In genomic region chr3:105255351-105255750, GRCh38 we compare ENCODE assay signal across 19 cellular contexts.
"Had no signal": no experiment of that assay in that cellular context is flagged by ENCODE, and none has a peak within 500 bp of the region (broad histone marks: within the 10 kb centered on the region; RNA-seq: fewer than 3 reads in every experiment).

No MANE protein-coding gene starts in this region.

- DNase-seq: activated CD4-positive, alpha-beta T cell treated with anti-CD3 and anti-CD28 coated beads, Interleukin-2, amount 10 ng/mL, durations not matched to agents 24 days and 14 days; activated CD4-positive, CD25-positive, alpha-beta regulatory T cell; activated CD8-positive, alpha-beta memory T cell treated with anti-CD3 and anti-CD28 coated beads for 24 hours; activated naive CD8-positive, alpha-beta T cell treated with anti-CD3 and anti-CD28 coated beads for 36 hours; aorta; endodermal cell; hippocampal formation; kidney glomerular epithelial cell; left ventricle myocardium superior; mesenchymal stem cell; occipital lobe; stimulated activated CD4-positive, alpha-beta T cell treated with anti-CD3 and anti-CD28 coated beads, Interleukin-15, amount 100 ng/mL, for 24 hours; stimulated activated CD4-positive, alpha-beta T cell treated with anti-CD3 and anti-CD28 coated beads, Interleukin-4, amount 100 ng/mL, for 1 hour; stimulated activated naive B cell treated with anti-CD40 and anti-IgM and Interleukin-4, amounts not matched to agents 10 μg/mL and 1 μg/mL and 100 μg/mL, for 72 hours; tibial artery had no signal

- H3K4me3 ChIP-seq: breast epithelium, right atrium auricular region, skin epidermis, tibial artery had no signal

- H3K27me3 ChIP-seq: breast epithelium, right atrium auricular region, tibial artery had no signal

- H3K27ac ChIP-seq: breast epithelium, right atrium auricular region, skin epidermis, tibial artery had no signal

- H3K4me1 ChIP-seq: breast epithelium, right atrium auricular region had no signal

- ATAC-seq: left ventricle myocardium superior; natural killer cell treated with Interleukin-12 subunit alpha and Interleukin-12 subunit beta and Interleukin-15 and Interleukin-18, amount 100 ng/mL, for 72 hours; stimulated activated naive B cell treated with anti-CD40 and anti-IgM and Interleukin-4, amounts not matched to agents 10 μg/mL and 1 μg/mL and 100 μg/mL, for 72 hours had no signal

- H3K36me3 ChIP-seq: breast epithelium, right atrium auricular region, tibial artery had no signal
